In the genomic region with DNA sequence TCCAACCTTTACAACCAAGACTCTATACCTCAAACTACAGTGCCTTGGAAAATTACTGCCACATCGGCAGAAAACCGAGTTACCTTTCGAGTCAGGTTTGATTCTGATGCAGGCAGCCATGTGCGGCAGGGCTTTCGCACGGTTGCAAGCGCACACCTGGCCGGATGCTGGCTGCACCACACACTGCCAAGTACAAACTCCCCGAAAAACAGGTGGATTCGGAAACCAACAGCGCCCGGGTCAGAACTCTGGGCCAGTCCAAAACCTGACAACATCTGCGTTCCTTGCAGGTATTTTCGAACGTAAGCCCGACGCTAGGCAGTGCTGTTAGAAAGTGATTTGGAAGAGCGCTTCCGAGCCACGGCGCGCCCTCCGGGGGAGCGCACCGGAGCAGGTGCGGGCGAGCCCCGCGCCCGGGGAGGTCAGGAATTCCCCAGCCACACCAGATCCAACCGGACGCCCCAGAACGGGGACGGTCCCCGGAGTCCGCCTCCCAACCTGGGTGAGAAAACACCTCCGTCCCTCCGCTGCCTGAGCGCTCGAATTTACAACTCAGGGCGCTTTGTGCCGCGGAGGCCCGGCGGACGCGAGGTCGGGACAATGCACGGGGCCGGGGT, we compare ENCODE assay signal across 1 cellular context.
TF ChIP-seq lines count a peak whose summit lies in the region.

No MANE protein-coding gene starts in this region.

TF ChIP-seq in K562, 482 proteins besides CTCF, POLR2A, EP300 and RAD21 (continued from another document and continues in another):
- TF ChIP-seq, protein P1, sequence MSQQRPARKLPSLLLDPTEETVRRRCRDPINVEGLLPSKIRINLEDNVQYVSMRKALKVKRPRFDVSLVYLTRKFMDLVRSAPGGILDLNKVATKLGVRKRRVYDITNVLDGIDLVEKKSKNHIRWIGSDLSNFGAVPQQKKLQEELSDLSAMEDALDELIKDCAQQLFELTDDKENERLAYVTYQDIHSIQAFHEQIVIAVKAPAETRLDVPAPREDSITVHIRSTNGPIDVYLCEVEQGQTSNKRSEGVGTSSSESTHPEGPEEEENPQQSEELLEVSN (IDR thresholded peaks at IDR 0.05; ENCODE audit: borderline replicate concordance in 1 of 2, extremely low read depth in 1 of 2, insufficient read depth in 1 of 2, insufficient read length in 1 of 2, low read depth in 1 of 2, low read length in 1 of 2, poor library complexity in 1 of 2, severe bottlenecking in 1 of 2): peak in 1 of 2 experiments; percentile 12
- TF ChIP-seq STAT5B (CRISPR knock-in tag; IDR thresholded peaks at IDR 0.05) (no peak), MAFF (IDR thresholded peaks at IDR 0.05; ENCODE audit: low read length) (no peak), E2F8 (IDR thresholded peaks at IDR 0.05; ENCODE audit: low read depth, partially characterized antibody) (no peak), POLR2G (IDR thresholded peaks at IDR 0.05; ENCODE audit: low read depth, low read length) (peak; percentile 74), TEAD4 (IDR thresholded peaks at IDR 0.05; ENCODE audit: low read length) (no peak), TEAD4 (CRISPR knock-in tag; IDR thresholded peaks at IDR 0.05; ENCODE audit: borderline replicate concordance) (no peak), TBP (optimal IDR thresholded peaks at IDR 0.05; ENCODE audit: low read depth, low read length) (peak; percentile 17), ZNF316 (IDR thresholded peaks at IDR 0.05) (peak; percentile 87), POLR3A (IDR thresholded peaks at IDR 0.05; ENCODE audit: borderline replicate concordance, extremely low read depth, insufficient read depth, insufficient read length) (no peak), E2F3 (CRISPR knock-in tag; IDR thresholded peaks at IDR 0.05) (no peak), NUFIP1 (IDR thresholded peaks at IDR 0.05; ENCODE audit: partially characterized antibody) (no peak), CXXC5 (CRISPR knock-in tag; IDR thresholded peaks at IDR 0.05) (peak; percentile 54; the same call in 1 of the 2 replicates), ZNF407 (IDR thresholded peaks at IDR 0.05; ENCODE audit: low read depth) (no peak), EP400 (IDR thresholded peaks at IDR 0.05) (0 out of 2 replicates have a peak, but pooled peaks have one; percentile 33), MCM5 (IDR thresholded peaks at IDR 0.05; ENCODE audit: low read depth) (no peak), NRF1 (conservative IDR thresholded peaks at IDR 0.05 in 1 of 2, IDR thresholded peaks at IDR 0.05 in 1 of 2) (peak; percentile 24 to 51; a peak in 2 of 4 replicates), CREB1 (IDR thresholded peaks at IDR 0.05) (no peak), CREB1 (CRISPR knock-in tag; IDR thresholded peaks at IDR 0.05) (no peak), MAFK (IDR thresholded peaks at IDR 0.05; ENCODE audit: low read length) (peak; percentile 15; the same call in 1 of the 2 replicates), ZNF830 (CRISPR knock-in tag; IDR thresholded peaks at IDR 0.05) (no peak), NFATC3 (IDR thresholded peaks at IDR 0.05) (no peak), RAD51 (IDR thresholded peaks at IDR 0.05; ENCODE audit: borderline replicate concordance, low read depth) (no peak)
- TF ChIP-seq, protein P2, sequence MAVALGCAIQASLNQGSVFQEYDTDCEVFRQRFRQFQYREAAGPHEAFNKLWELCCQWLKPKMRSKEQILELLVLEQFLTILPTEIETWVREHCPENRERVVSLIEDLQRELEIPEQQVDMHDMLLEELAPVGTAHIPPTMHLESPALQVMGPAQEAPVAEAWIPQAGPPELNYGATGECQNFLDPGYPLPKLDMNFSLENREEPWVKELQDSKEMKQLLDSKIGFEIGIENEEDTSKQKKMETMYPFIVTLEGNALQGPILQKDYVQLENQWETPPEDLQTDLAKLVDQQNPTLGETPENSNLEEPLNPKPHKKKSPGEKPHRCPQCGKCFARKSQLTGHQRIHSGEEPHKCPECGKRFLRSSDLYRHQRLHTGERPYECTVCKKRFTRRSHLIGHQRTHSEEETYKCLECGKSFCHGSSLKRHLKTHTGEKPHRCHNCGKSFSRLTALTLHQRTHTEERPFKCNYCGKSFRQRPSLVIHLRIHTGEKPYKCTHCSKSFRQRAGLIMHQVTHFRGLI (CRISPR knock-in tag; IDR thresholded peaks at IDR 0.05): no peak
- TF ChIP-seq, protein P3, sequence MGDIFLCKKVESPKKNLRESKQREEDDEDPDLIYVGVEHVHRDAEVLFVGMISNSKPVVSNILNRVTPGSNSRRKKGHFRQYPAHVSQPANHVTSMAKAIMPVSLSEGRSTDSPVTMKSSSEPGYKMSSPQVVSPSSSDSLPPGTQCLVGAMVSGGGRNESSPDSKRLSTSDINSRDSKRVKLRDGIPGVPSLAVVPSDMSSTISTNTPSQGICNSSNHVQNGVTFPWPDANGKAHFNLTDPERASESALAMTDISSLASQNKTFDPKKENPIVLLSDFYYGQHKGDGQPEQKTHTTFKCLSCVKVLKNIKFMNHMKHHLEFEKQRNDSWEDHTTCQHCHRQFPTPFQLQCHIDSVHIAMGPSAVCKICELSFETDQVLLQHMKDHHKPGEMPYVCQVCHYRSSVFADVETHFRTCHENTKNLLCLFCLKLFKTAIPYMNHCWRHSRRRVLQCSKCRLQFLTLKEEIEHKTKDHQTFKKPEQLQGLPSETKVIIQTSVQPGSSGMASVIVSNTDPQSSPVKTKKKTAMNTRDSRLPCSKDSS (IDR thresholded peaks at IDR 0.05; ENCODE audit: low read depth, partially characterized antibody): no peak
- TF ChIP-seq, protein P4, sequence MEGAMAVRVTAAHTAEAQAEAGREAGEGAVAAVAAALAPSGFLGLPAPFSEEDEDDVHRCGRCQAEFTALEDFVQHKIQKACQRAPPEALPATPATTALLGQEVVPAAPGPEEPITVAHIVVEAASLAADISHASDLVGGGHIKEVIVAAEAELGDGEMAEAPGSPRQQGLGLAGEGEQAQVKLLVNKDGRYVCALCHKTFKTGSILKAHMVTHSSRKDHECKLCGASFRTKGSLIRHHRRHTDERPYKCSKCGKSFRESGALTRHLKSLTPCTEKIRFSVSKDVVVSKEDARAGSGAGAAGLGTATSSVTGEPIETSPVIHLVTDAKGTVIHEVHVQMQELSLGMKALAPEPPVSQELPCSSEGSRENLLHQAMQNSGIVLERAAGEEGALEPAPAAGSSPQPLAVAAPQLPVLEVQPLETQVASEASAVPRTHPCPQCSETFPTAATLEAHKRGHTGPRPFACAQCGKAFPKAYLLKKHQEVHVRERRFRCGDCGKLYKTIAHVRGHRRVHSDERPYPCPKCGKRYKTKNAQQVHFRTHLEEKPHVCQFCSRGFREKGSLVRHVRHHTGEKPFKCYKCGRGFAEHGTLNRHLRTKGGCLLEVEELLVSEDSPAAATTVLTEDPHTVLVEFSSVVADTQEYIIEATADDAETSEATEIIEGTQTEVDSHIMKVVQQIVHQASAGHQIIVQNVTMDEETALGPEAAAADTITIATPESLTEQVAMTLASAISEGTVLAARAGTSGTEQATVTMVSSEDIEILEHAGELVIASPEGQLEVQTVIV (CRISPR knock-in tag; IDR thresholded peaks at IDR 0.05; ENCODE audit: borderline replicate concordance): no peak
- TF ChIP-seq, protein P5, sequence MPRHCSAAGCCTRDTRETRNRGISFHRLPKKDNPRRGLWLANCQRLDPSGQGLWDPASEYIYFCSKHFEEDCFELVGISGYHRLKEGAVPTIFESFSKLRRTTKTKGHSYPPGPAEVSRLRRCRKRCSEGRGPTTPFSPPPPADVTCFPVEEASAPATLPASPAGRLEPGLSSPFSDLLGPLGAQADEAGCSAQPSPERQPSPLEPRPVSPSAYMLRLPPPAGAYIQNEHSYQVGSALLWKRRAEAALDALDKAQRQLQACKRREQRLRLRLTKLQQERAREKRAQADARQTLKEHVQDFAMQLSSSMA (CRISPR knock-in tag; IDR thresholded peaks at IDR 0.05): no peak
- TF ChIP-seq, protein P6, sequence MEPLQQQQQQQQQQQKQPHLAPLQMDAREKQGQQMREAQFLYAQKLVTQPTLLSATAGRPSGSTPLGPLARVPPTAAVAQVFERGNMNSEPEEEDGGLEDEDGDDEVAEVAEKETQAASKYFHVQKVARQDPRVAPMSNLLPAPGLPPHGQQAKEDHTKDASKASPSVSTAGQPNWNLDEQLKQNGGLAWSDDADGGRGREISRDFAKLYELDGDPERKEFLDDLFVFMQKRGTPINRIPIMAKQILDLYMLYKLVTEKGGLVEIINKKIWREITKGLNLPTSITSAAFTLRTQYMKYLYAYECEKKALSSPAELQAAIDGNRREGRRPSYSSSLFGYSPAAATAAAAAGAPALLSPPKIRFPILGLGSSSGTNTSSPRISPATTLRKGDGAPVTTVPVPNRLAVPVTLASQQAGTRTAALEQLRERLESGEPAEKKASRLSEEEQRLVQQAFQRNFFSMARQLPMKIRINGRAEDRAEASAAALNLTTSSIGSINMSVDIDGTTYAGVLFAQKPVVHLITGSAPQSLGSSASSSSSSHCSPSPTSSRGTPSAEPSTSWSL (CRISPR knock-in tag; IDR thresholded peaks at IDR 0.05; ENCODE audit: borderline replicate concordance): no peak
- TF ChIP-seq, protein P7, sequence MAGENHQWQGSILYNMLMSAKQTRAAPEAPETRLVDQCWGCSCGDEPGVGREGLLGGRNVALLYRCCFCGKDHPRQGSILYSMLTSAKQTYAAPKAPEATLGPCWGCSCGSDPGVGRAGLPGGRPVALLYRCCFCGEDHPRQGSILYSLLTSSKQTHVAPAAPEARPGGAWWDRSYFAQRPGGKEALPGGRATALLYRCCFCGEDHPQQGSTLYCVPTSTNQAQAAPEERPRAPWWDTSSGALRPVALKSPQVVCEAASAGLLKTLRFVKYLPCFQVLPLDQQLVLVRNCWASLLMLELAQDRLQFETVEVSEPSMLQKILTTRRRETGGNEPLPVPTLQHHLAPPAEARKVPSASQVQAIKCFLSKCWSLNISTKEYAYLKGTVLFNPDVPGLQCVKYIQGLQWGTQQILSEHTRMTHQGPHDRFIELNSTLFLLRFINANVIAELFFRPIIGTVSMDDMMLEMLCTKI (IDR thresholded peaks at IDR 0.05; ENCODE audit: partially characterized antibody): no peak
